8 cellular contexts compared by ENCODE assay signal in genomic region chr4:3936184-3936583, GRCh38.
"Had no signal": no experiment of that assay in that cellular context is flagged by ENCODE, and none has a peak within 500 bp of the region (broad histone marks: within the 10 kb centered on the region; RNA-seq: fewer than 3 reads in every experiment).

No MANE protein-coding gene starts in this region.

- H3K9me3 Mint-ChIP-seq: H9, IgD-negative memory B cell had no signal

- H2AFZ ChIP-seq: GM23248 had no signal

- DNase-seq: GM23248, GOT3, H9, HCEC 1CT, KBM-7 had no signal

- H3K4me1 Mint-ChIP-seq: IgD-negative memory B cell had no signal

- ATAC-seq: HepG2 had no signal

- FAIRE-seq: H54, HepG2 had no signal

- H3K36me3 Mint-ChIP-seq: IgD-negative memory B cell had no signal

- H3K4me3 ChIP-seq: GM23248 had no signal

- H3K4me3 Mint-ChIP-seq: H9 had no signal

- H3K9ac ChIP-seq: GM23248 had no signal

- H3K27ac ChIP-seq: GM23248 had no signal

- H3K27ac Mint-ChIP-seq: IgD-negative memory B cell had no signal
